8 cellular contexts compared by ENCODE assay signal in the genomic region with DNA sequence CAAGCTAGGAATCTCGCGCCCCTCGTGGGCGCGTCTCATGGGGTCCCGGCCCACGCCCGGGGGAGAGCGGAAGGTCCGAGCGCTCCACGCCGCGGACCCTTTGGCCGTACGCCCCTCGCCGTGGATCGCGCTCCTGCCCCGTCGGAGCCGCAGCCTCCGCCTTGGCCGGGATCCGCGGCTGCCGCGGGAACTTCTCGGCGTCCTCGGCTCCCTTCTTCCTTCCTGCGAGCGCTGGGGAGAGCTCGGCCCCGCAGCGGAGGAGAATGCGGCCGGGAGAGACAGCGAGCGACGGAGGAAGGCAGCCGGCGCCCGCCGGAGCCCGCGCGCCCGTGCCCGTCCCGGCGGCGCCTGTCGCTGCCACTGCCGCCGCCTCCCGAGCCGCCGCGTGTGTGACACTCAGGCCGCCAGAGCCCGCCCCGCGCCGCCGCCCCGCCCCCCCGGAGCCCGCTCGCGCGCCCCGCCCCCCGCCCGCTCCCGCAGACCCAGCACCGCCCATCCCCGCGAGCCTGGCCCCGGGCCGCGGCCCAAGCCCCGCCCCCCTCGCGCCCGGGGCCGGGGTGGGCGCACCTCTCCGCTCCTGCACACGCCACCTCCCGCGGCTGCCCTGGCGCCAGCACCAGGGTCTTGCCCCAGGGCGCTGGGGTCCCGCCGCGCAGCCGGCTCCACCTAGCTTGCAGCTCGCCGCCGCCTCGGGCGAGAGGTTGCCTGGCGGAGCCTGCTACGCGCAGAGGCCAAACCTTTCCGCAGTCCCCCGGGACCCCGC. TPM values are rescaled to one million over a fixed set of nuclear protein-coding genes. Genes with fewer than 3 reads are reported as not detected.
DNase-seq lines count a peak whose midpoint lies in the region; ATAC-seq and TF ChIP-seq lines count a peak whose summit lies in the region.

A gene with protein sequence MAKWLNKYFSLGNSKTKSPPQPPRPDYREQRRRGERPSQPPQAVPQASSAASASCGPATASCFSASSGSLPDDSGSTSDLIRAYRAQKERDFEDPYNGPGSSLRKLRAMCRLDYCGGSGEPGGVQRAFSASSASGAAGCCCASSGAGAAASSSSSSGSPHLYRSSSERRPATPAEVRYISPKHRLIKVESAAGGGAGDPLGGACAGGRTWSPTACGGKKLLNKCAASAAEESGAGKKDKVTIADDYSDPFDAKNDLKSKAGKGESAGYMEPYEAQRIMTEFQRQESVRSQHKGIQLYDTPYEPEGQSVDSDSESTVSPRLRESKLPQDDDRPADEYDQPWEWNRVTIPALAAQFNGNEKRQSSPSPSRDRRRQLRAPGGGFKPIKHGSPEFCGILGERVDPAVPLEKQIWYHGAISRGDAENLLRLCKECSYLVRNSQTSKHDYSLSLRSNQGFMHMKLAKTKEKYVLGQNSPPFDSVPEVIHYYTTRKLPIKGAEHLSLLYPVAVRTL (minus strand): TSS at position 362 of the 763 bp plus-strand sequence. CDS start 582 bp downstream, outside the sequence.

- POLR2A ChIA-PET in activated CD4-positive, alpha-beta memory T cell treated with anti-CD3 and anti-CD28 coated beads, Interleukin-2, amount 10 ng/mL, durations not matched to agents 7 days and 5 days (lab: Charles Lee) = interaction anchor here (1.0 to 1.2 kb wide), 2 partner anchors 17 to 157 kb away, joined by 3 read pairs; no protein-coding TSS in a partner anchor

- peak within 1 kb of the TSS; percentile 67 for H3K4me3 Mint-ChIP-seq in activated CD4-positive, alpha-beta memory T cell treated with anti-CD3 and anti-CD28 coated beads, Interleukin-2, amount 10 ng/mL, durations not matched to agents 7 days and 5 days

- H3K27ac Mint-ChIP-seq in activated CD4-positive, alpha-beta memory T cell treated with anti-CD3 and anti-CD28 coated beads, Interleukin-2, amount 10 ng/mL, durations not matched to agents 7 days and 5 days = no peak within 1 kb of the TSS

- CTCF ChIA-PET in activated CD4-positive, alpha-beta memory T cell treated with anti-CD3 and anti-CD28 coated beads, Interleukin-2, amount 10 ng/mL, durations not matched to agents 7 days and 5 days (lab: Charles Lee) = interaction anchor here (0.6 to 1.8 kb wide), 7 partner anchors 13 to 477 kb away, joined by 3 to 10 read pairs (median 3); a partner anchor contains a TSS

- peak; percentile 95 for DNase-seq in 8988T
- DNase-seq in NCI-H345 treated with DMSO at 0.1 percent for 48 hours (lab: John Stamatoyannopoulos, UW; ENCODE audit: unreplicated experiment) = peak; percentile 69
- peak; percentile 80 for DNase-seq in activated CD4-positive, alpha-beta memory T cell treated with anti-CD3 and anti-CD28 coated beads, Interleukin-2, amount 10 ng/mL, durations not matched to agents 7 days and 5 days
- peak; percentile 71 for DNase-seq in effector CD4-positive, alpha-beta T cell
- peak; percentile 74 to 85 for DNase-seq in lung microvascular endothelial cell (ENCODE audit: low read depth in 2 of 2)
- peak; percentile 58 to 79 (median 69) for DNase-seq in stimulated activated CD4-positive, alpha-beta T cell treated with anti-CD3 and anti-CD28 coated beads, TNF-alpha, amount 100 ng/mL, for 24 hours (ENCODE audit: low read depth in 3 of 3)

- peaks cover 27% of the 10 kb centered on the region for H3K27me3 Mint-ChIP-seq in activated CD4-positive, alpha-beta memory T cell treated with anti-CD3 and anti-CD28 coated beads, Interleukin-2, amount 10 ng/mL, durations not matched to agents 7 days and 5 days

- TF ChIP-seq POLR2A in GM18526 (IDR thresholded peaks at IDR 0.05; ENCODE audit: extremely low read depth, insufficient read length) = peak; percentile 60

- ATAC-seq in HG03095 (IDR thresholded peaks at IDR 0.05; ENCODE audit: unreplicated experiment) = peak; percentile 39

- H3K9me3 Mint-ChIP-seq in activated CD4-positive, alpha-beta memory T cell treated with anti-CD3 and anti-CD28 coated beads, Interleukin-2, amount 10 ng/mL, durations not matched to agents 7 days and 5 days = no peaks in the 10 kb centered on the region

- H3K36me3 Mint-ChIP-seq in activated CD4-positive, alpha-beta memory T cell treated with anti-CD3 and anti-CD28 coated beads, Interleukin-2, amount 10 ng/mL, durations not matched to agents 7 days and 5 days (ENCODE audit: low read depth) = no peaks in the 10 kb centered on the region

- peaks cover 22% of the 10 kb centered on the region for H3K4me1 Mint-ChIP-seq in activated CD4-positive, alpha-beta memory T cell treated with anti-CD3 and anti-CD28 coated beads, Interleukin-2, amount 10 ng/mL, durations not matched to agents 7 days and 5 days

RNA-seq across cellular contexts. Expression of the gene that starts here (rescaled TPM):
- 1 to 10 TPM in 1 of 2 experiments, under 1 TPM in 1; 0.93 to 1.0 TPM for total RNA-seq in activated CD4-positive, alpha-beta memory T cell treated with anti-CD3 and anti-CD28 coated beads, Interleukin-2, amount 10 ng/mL, durations not matched to agents 7 days and 5 days
- total RNA-seq in lung microvascular endothelial cell = 13.3 and 22.6 TPM in 2 replicates

Comparison
In these comparisons a context has a peak if more than half of its experiments do, and no peak if none do; other contexts are left out.
1. Peak in every context shown above with its lines: DNase-seq and ATAC-seq.